In genomic region chr7:17985473-17986239, GRCh38 we compare ENCODE assay signal across 20 cellular contexts. TPM values are rescaled to one million over a fixed set of nuclear protein-coding genes. Genes with fewer than 3 reads are reported as not detected.
DNase-seq lines count a peak whose midpoint lies in the region; ATAC-seq and TF ChIP-seq lines count a peak whose summit lies in the region.
"Had no signal": no experiment of that assay in that cellular context is flagged by ENCODE, and none has a peak within 500 bp of the region (broad histone marks: within the 10 kb centered on the region; RNA-seq: fewer than 3 reads in every experiment).

No MANE protein-coding gene starts in this region.

- H3F3A ChIP-seq in GM23338 (replicated peaks; ENCODE audit: low read depth), result no peaks in the 10 kb centered on the region

- no peaks in the 10 kb centered on the region for H3K36me3 Mint-ChIP-seq in GM23338 (ENCODE audit: low read depth)
- H3K36me3 Mint-ChIP-seq in activated naive CD4-positive, alpha-beta T cell treated with anti-CD3 and anti-CD28 coated beads for 36 hours (ENCODE audit: low read depth), result no peaks in the 10 kb centered on the region

- no peaks in the 10 kb centered on the region for H3K4me1 ChIP-seq in GM23338 (ENCODE audit: insufficient read depth)
- H3K4me1 ChIP-seq in SJSA1 (replicated peaks), result peaks cover 35% of the 10 kb centered on the region
- peaks cover 8% of the 10 kb centered on the region for H3K4me1 ChIP-seq in foreskin keratinocyte
- no peaks in the 10 kb centered on the region for H3K4me1 ChIP-seq in right lobe of liver
- H3K4me1 ChIP-seq: HAP-1 had no signal

- TF ChIP-seq CTCF in GM23338 (conservative IDR thresholded peaks at IDR 0.05; ENCODE audit: low read depth in 2 of 2) (peak in 1 of 2 experiments; percentile 63; a peak in 2 of 4 replicates), foreskin keratinocyte (conservative IDR thresholded peaks at IDR 0.05) (peak; percentile 5), right lobe of liver (IDR thresholded peaks at IDR 0.05) (no peak), GM10266 (IDR thresholded peaks at IDR 0.05; ENCODE audit: control insufficient read depth, insufficient read depth, low read depth, missing control alignments) (no peak)

- H3K9me3 Mint-ChIP-seq in GM23338, result no peaks in the 10 kb centered on the region
- no peaks in the 10 kb centered on the region for H3K9me3 Mint-ChIP-seq in activated naive CD4-positive, alpha-beta T cell treated with anti-CD3 and anti-CD28 coated beads for 36 hours

- intact Hi-C loops in right lobe of liver (cut with DNase I), result no loop called here
- intact Hi-C loops in activated naive CD4-positive, alpha-beta T cell treated with anti-CD3 and anti-CD28 coated beads for 36 hours (cut with micrococcal nuclease), result no loop called here

- no peak overlapping the region for H3K4me2 ChIP-seq in GM23338

- H3K9me2 ChIP-seq in GM23338 (ENCODE audit: insufficient read depth), result no peaks in the 10 kb centered on the region; the same call in 1 of the 2 replicates

- CTCF ChIA-PET in activated naive CD4-positive, alpha-beta T cell treated with anti-CD3 and anti-CD28 coated beads for 36 hours (lab: Charles Lee), result interaction anchor here (0.7 to 1.0 kb wide), 2 partner anchors 45 to 215 kb away, joined by 3 to 4 read pairs; partner anchors contain the start of gene SNX13

- H3K4me3 ChIP-seq in GM23338, result no peak overlapping the region
- no peak overlapping the region for H3K4me3 ChIP-seq in SJSA1
- H3K4me3 ChIP-seq in right lobe of liver, result no peak overlapping the region
- H3K4me3 ChIP-seq: HAP-1, MG63 had no signal

- H3K27me3 ChIP-seq in GM23338 (ENCODE audit: insufficient read depth), result no peaks in the 10 kb centered on the region
- no peaks in the 10 kb centered on the region for H3K27me3 ChIP-seq in SJSA1 (replicated peaks)
- H3K27me3 ChIP-seq in foreskin keratinocyte, result no peaks in the 10 kb centered on the region
- H3K27me3 ChIP-seq in right lobe of liver, result no peaks in the 10 kb centered on the region
- H3K27me3 ChIP-seq: MG63 had no signal

- H3K4me3 Mint-ChIP-seq in GM23338, result no peak overlapping the region
- H3K4me3 Mint-ChIP-seq in activated naive CD4-positive, alpha-beta T cell treated with anti-CD3 and anti-CD28 coated beads for 36 hours, result no peak overlapping the region

- peak; percentile 22 for DNase-seq in GM23338 (ENCODE audit: low spot score)
- DNase-seq in SJSA1 (ENCODE audit: low read depth in 1 of 2, low spot score in 2 of 2), result no peak
- DNase-seq in foreskin keratinocyte, result no peak
- no peak for DNase-seq in right lobe of liver
- no peak for DNase-seq in GM10266 (ENCODE audit: extremely low spot score)
- no peak for DNase-seq in activated naive CD4-positive, alpha-beta T cell treated with anti-CD3 and anti-CD28 coated beads for 36 hours
- DNase-seq: C1 segment of cervical spinal cord, DMS 273 treated with DMSO at 0.1 percent for 48 hours, KG1, MG63, NCI-H1417, NCI-H2029, NCI-H2171 treated with DMSO at 0.1 percent for 48 hours, NCI-H774 had no signal

- TF ChIP-seq POLR2A in right lobe of liver (IDR thresholded peaks at IDR 0.05), result no peak

- H3K9me3 ChIP-seq in SJSA1 (replicated peaks) (0 out of 2 replicates have a peak, but pooled peaks cover 3% of the 10 kb centered on the region), right lobe of liver (no peaks in the 10 kb centered on the region)
- H3K9me3 ChIP-seq: HAP-1, MG63 had no signal

- H3K4me1 Mint-ChIP-seq in GM23338, result no peaks in the 10 kb centered on the region
- H3K4me1 Mint-ChIP-seq in activated naive CD4-positive, alpha-beta T cell treated with anti-CD3 and anti-CD28 coated beads for 36 hours (ENCODE audit: low read depth), result no peaks in the 10 kb centered on the region

- H4K20me1 ChIP-seq in GM23338 (replicated peaks; ENCODE audit: insufficient read depth), result no peaks in the 10 kb centered on the region

- no peaks in the 10 kb centered on the region for H3K27me3 Mint-ChIP-seq in GM23338 (ENCODE audit: insufficient read depth, low read depth, poor library complexity)
- H3K27me3 Mint-ChIP-seq in activated naive CD4-positive, alpha-beta T cell treated with anti-CD3 and anti-CD28 coated beads for 36 hours (ENCODE audit: low read depth), result peaks cover 3% of the 10 kb centered on the region

- 85% methylated on average over 6 of the region's 6 CpGs for WGBS in right lobe of liver (ENCODE audit: insufficient coverage, low coverage, low lambda C conversion rate, missing lambda C conversion rate)

- H2AFZ ChIP-seq in GM23338, result no peak overlapping the region

- peak overlapping the region; percentile 3; the same call in 1 of the 2 replicates for H3K27ac Mint-ChIP-seq in GM23338
- H3K27ac Mint-ChIP-seq in activated naive CD4-positive, alpha-beta T cell treated with anti-CD3 and anti-CD28 coated beads for 36 hours, result no peak overlapping the region

- H3K27ac ChIP-seq in GM23338 (ENCODE audit: low read depth) (no peak overlapping the region), SJSA1 (peak overlapping the region; percentile 63; the same call in 1 of the 2 replicates), foreskin keratinocyte (no peak overlapping the region), right lobe of liver (no peak overlapping the region)

- H3K79me2 ChIP-seq in GM23338 (replicated peaks; ENCODE audit: insufficient read depth), result no peaks in the 10 kb centered on the region

- peak; percentile 65; the same call in 2 of the 3 replicates for ATAC-seq in GM23338
- ATAC-seq in foreskin keratinocyte, result no peak
- peak; percentile 28 to 76 (median 46) for ATAC-seq in right lobe of liver
- no peak for ATAC-seq in GM21423 (IDR thresholded peaks at IDR 0.05; ENCODE audit: unreplicated experiment)
- no peak for ATAC-seq in HG02852 (IDR thresholded peaks at IDR 0.05; ENCODE audit: unreplicated experiment)

- H3K36me3 ChIP-seq in GM23338 (ENCODE audit: insufficient read depth) (no peaks in the 10 kb centered on the region), SJSA1 (no peaks in the 10 kb centered on the region), right lobe of liver (no peaks in the 10 kb centered on the region)
- H3K36me3 ChIP-seq: HAP-1, MG63 had no signal

TF ChIP-seq in GM23338, 12 proteins besides CTCF, POLR2A, EP300 and RAD21 (continues in another document):
- no peak for TF ChIP-seq JUNB (IDR thresholded peaks at IDR 0.05; ENCODE audit: unreplicated experiment)
- TF ChIP-seq ZNF331 (CRISPR knock-in tag; IDR thresholded peaks at IDR 0.05; ENCODE audit: low read depth), result no peak
- TF ChIP-seq ETS1 (IDR thresholded peaks at IDR 0.05), result no peak
- TF ChIP-seq POLR2AphosphoS5 (IDR thresholded peaks at IDR 0.05; ENCODE audit: low read depth), result no peak
- TF ChIP-seq NANOG (IDR thresholded peaks at IDR 0.05; ENCODE audit: borderline replicate concordance), result no peak
- TF ChIP-seq EZH2phosphoT487 (IDR thresholded peaks at IDR 0.05; ENCODE audit: unreplicated experiment), result no peak
- no peak for TF ChIP-seq STAT1 (IDR thresholded peaks at IDR 0.05; ENCODE audit: unreplicated experiment)
- no peak for TF ChIP-seq REST (IDR thresholded peaks at IDR 0.05; ENCODE audit: unreplicated experiment)
- no peak for TF ChIP-seq ZNF114 (CRISPR knock-in tag; IDR thresholded peaks at IDR 0.05)
- TF ChIP-seq CREB1 (CRISPR knock-in tag; IDR thresholded peaks at IDR 0.05; ENCODE audit: low read depth), result no peak

RNA-seq across cellular contexts. Expression of gene PRPS1L1, which starts 42.0 kb away (rescaled TPM):
- not detected in 2 replicates for total RNA-seq in GM23338 (2014; rRNA removed; shearing (Covaris generic))
- polyA plus RNA-seq in GM23338 (2016; fragmentation: Nextera tagmentation; extraction: Ambion mirVana) (not detected in 2 replicates), foreskin keratinocyte (not detected in 2 replicates)
- not detected in 2 replicates for total RNA-seq in SJSA1 (2014; rRNA removed; shearing (Covaris generic))
- total RNA-seq in foreskin keratinocyte (not detected in 2 replicates), right lobe of liver (not detected)
- total RNA-seq in activated naive CD4-positive, alpha-beta T cell treated with anti-CD3 and anti-CD28 coated beads for 36 hours, result not detected
- total RNA-seq: HT-29, NCI-H460, RPMI7951 had no signal

RNA-seq across cellular contexts. Expression of gene SNX13, which starts 45.4 kb away (rescaled TPM):
- 26.4 and 42.7 TPM in 2 replicates for total RNA-seq in GM23338 (2014; rRNA removed; shearing (Covaris generic))
- polyA plus RNA-seq in GM23338 (2016; fragmentation: Nextera tagmentation; extraction: Ambion mirVana) (6.9 and 7.5 TPM in 2 replicates), foreskin keratinocyte (4.7 and 5.4 TPM in 2 replicates)
- total RNA-seq in SJSA1 (2014; rRNA removed; shearing (Covaris generic)), result 36.8 and 62.0 TPM in 2 replicates
- total RNA-seq in foreskin keratinocyte (19.6 and 20.3 TPM in 2 replicates), right lobe of liver (10 to 100 TPM; 17.1 to 22.5 (median 21.0) TPM)
- total RNA-seq in activated naive CD4-positive, alpha-beta T cell treated with anti-CD3 and anti-CD28 coated beads for 36 hours, result 10 to 100 TPM; 19.5 to 20.3 TPM

Comparison
In these comparisons a context has a peak if more than half of its experiments do, and no peak if none do; other contexts are left out.
1. ATAC-seq: peak in GM23338 (single experiment) and right lobe of liver (4 of 4); none in foreskin keratinocyte (single experiment), GM21423 (single experiment) and HG02852 (single experiment).